8 cellular contexts compared by ENCODE assay signal in genomic region chr3:179148446-179149238, GRCh38. TPM values are rescaled to one million over a fixed set of nuclear protein-coding genes. Genes with fewer than 3 reads are reported as not detected.
DNase-seq lines count a peak whose midpoint lies in the region; ATAC-seq, FAIRE-seq and TF ChIP-seq lines count a peak whose summit lies in the region.

No MANE protein-coding gene starts in this region.

- intact Hi-C loops in left ventricle myocardium superior (cut with micrococcal nuclease): no loop called here
- intact Hi-C loops in prostate gland (cut with DNase I): loop anchor here (5.0 kb wide), 3 partner anchors 34 to 131 kb away; no protein-coding TSS in a partner anchor

- TF ChIP-seq POLR2A in prostate gland (IDR thresholded peaks at IDR 0.05): no peak

- H3K27ac ChIP-seq in HUES6 (ENCODE audit: low read depth, low read length) (peak overlapping the region; percentile 89), adipose tissue (ENCODE audit: low read depth, low read length) (peak overlapping the region; percentile 1), prostate gland (peak overlapping the region; percentile 99)

- no peaks in the 10 kb centered on the region for H3K27me3 ChIP-seq in HUES6 (ENCODE audit: control insufficient read depth, insufficient read depth, low read length)
- H3K27me3 ChIP-seq in prostate gland (replicated peaks; ENCODE audit: insufficient read depth): no peaks in the 10 kb centered on the region

- WGBS in adipose tissue, 3 donors: 0 to 1% (median 0%) methylated on average over 64 to 89 of the region's 89 CpGs
- under 1% methylated on average over 87 of the region's 89 CpGs for WGBS in prostate gland

- no peaks in the 10 kb centered on the region for H3K36me3 ChIP-seq in HUES6 (ENCODE audit: control insufficient read depth, insufficient read depth, low read length)
- no peaks in the 10 kb centered on the region for H3K36me3 ChIP-seq in prostate gland

- ATAC-seq in GM21515 (IDR thresholded peaks at IDR 0.05; ENCODE audit: unreplicated experiment): peak; percentile 23
- ATAC-seq in left ventricle myocardium superior: peak; percentile 52

- TF ChIP-seq CTCF in prostate gland (IDR thresholded peaks at IDR 0.05): no peak

- H3K4me1 ChIP-seq in HUES6 (ENCODE audit: control insufficient read depth, insufficient read depth, low read length) (peaks cover 19% of the 10 kb centered on the region), prostate gland (replicated peaks) (no peaks in the 10 kb centered on the region)

- peak overlapping the region; percentile 81 for H3K4me3 ChIP-seq in HUES6 (ENCODE audit: low read depth, low read length)
- peak overlapping the region; percentile 92 to 98 for H3K4me3 ChIP-seq in prostate gland

- DNase-seq in EH (ENCODE audit: low read depth): peak; percentile 63
- DNase-seq in T follicular helper cell (ENCODE audit: low read depth): peak; percentile 65
- DNase-seq in left ventricle myocardium superior: peak; percentile 66
- peak; percentile 17 for DNase-seq in prostate gland (ENCODE audit: low spot score)
- peak; percentile 36 for DNase-seq in urothelium cell line (ENCODE audit: low spot score)

- peak overlapping the region; percentile 89 for H3K9ac ChIP-seq in HUES6 (ENCODE audit: low read length)

- no peak for FAIRE-seq in urothelium cell line (lab: Jason Lieb, UNC)

- no peaks in the 10 kb centered on the region for H3K9me3 ChIP-seq in HUES6 (ENCODE audit: control insufficient read depth, insufficient read depth, low read depth, low read length)
- H3K9me3 ChIP-seq in prostate gland: no peaks in the 10 kb centered on the region

RNA-seq across cellular contexts. Expression of gene PIK3CA, which starts 0.5 kb away (rescaled TPM):
- 10 to 100 TPM in 2 of 3 donors, 1 to 10 TPM in 1; 4.8 to 24.1 (median 17.0) TPM for polyA plus RNA-seq in adipose tissue
- total RNA-seq in left ventricle myocardium superior (20.9 TPM), prostate gland (10 to 100 TPM; 10.2 to 21.9 TPM)

Comparison
In these comparisons a context has a peak if more than half of its experiments do, and no peak if none do; other contexts are left out.
1. Peak in every context shown above with its lines: DNase-seq, ATAC-seq, H3K4me3 ChIP-seq and H3K27ac ChIP-seq.
2. H3K27ac ChIP-seq: peak in every context shown above with its lines; median percentile 99 in prostate gland; 89 in HUES6; 1 in adipose tissue.